2 cellular contexts compared by ENCODE assay signal in genomic region chr1:29266912-29267311, GRCh38.
TF ChIP-seq lines count a peak whose summit lies in the region.

No MANE protein-coding gene starts in this region.

TF ChIP-seq in HepG2, 621 proteins besides CTCF, POLR2A, EP300 and RAD21:
- TF ChIP-seq ZNF770 (CRISPR knock-in tag; IDR thresholded peaks at IDR 0.05) (peak; percentile 77), SUZ12 (IDR thresholded peaks at IDR 0.05; ENCODE audit: low read depth, low read length) (no peak)

TF ChIP-seq in neural cell, 6 proteins besides CTCF, POLR2A, EP300 and RAD21:
- no peak for TF ChIP-seq SMC3 (conservative IDR thresholded peaks at IDR 0.05; ENCODE audit: poor library complexity)
- no peak for TF ChIP-seq MXI1 (conservative IDR thresholded peaks at IDR 0.05; ENCODE audit: poor library complexity, severe bottlenecking)
- no peak for TF ChIP-seq POLR2AphosphoS5 (IDR thresholded peaks at IDR 0.05)
- no peak for TF ChIP-seq REST (IDR thresholded peaks at IDR 0.05; ENCODE audit: borderline replicate concordance)
- no peak for TF ChIP-seq EZH2 (IDR thresholded peaks at IDR 0.05; ENCODE audit: borderline replicate concordance, insufficient read depth, low read length, poor library complexity, severe bottlenecking)
- no peak for TF ChIP-seq TAF1 (IDR thresholded peaks at IDR 0.05; ENCODE audit: low read depth)
